17 cellular contexts compared by ENCODE assay signal in genomic region chr4:16195209-16195608, GRCh38. TPM values are rescaled to one million over a fixed set of nuclear protein-coding genes. Genes with fewer than 3 reads are reported as not detected.
DNase-seq lines count a peak whose midpoint lies in the region; ATAC-seq and TF ChIP-seq lines count a peak whose summit lies in the region.
"Had no signal": no experiment of that assay in that cellular context is flagged by ENCODE, and none has a peak within 500 bp of the region (broad histone marks: within the 10 kb centered on the region; RNA-seq: fewer than 3 reads in every experiment).

No MANE protein-coding gene starts in this region.

- peaks cover 7% of the 10 kb centered on the region for H3K36me3 ChIP-seq in cardiac muscle cell
- peaks cover 11% of the 10 kb centered on the region for H3K36me3 ChIP-seq in WERI-Rb-1
- H3K36me3 ChIP-seq in esophagus muscularis mucosa: peaks cover 3 to 11% (median 10%) of the 10 kb centered on the region in 4 donors
- H3K36me3 ChIP-seq: MG63, SJSA1 had no signal

- 79% methylated on average over 1 of the region's 1 CpG for WGBS in esophagus muscularis mucosa

- DNase-seq in cardiac muscle cell (ENCODE audit: low read depth in 1 of 2, low spot score in 1 of 2) (no peak), Right ventricle myocardium superior (no peak), NCI-H2107 (lab: John Stamatoyannopoulos, UW) (peak; percentile 8), WERI-Rb-1 (peak; percentile 43), esophagus muscularis mucosa (ENCODE audit: extremely low spot score) (no peak)
- DNase-seq: Caco-2, DMS53, HFFc6, MG63, NCI-H1092, NCI-H1694 treated with DMSO at 0.1 percent for 48 hours, NCI-H524 had no signal

- ATAC-seq in Right ventricle myocardium superior (ENCODE audit: poor library complexity) (no peak), HG03460 (IDR thresholded peaks at IDR 0.05; ENCODE audit: unreplicated experiment) (no peak), HG03280 (IDR thresholded peaks at IDR 0.05; ENCODE audit: unreplicated experiment) (no peak)

- no peak for TF ChIP-seq POLR2A in esophagus muscularis mucosa (IDR thresholded peaks at IDR 0.05; ENCODE audit: low read depth)

- H3K27ac ChIP-seq in cardiac muscle cell: peak overlapping the region; percentile 60
- peak overlapping the region; percentile 39 for H3K27ac ChIP-seq in WERI-Rb-1
- no peak overlapping the region for H3K27ac ChIP-seq in esophagus muscularis mucosa (replicated peaks in 1 of 4)
- H3K27ac ChIP-seq: C4-2B, RWPE1, SJSA1 had no signal

- TF ChIP-seq CTCF in cardiac muscle cell (IDR thresholded peaks at IDR 0.05; ENCODE audit: low read depth, low read length) (no peak), WERI-Rb-1 (IDR thresholded peaks at IDR 0.05; ENCODE audit: low read depth, low read length) (no peak), esophagus muscularis mucosa (IDR thresholded peaks at IDR 0.05) (no peak)

- H3K27me3 ChIP-seq in cardiac muscle cell (no peaks in the 10 kb centered on the region), WERI-Rb-1 (ENCODE audit: insufficient read depth, low read depth, severe bottlenecking) (no peaks in the 10 kb centered on the region), esophagus muscularis mucosa (no peaks in the 10 kb centered on the region)
- H3K27me3 ChIP-seq: MG63, SJSA1 had no signal

- H3K9me3 ChIP-seq in cardiac muscle cell (ENCODE audit: low read depth) (no peaks in the 10 kb centered on the region), WERI-Rb-1 (ENCODE audit: severe bottlenecking) (no peaks in the 10 kb centered on the region), esophagus muscularis mucosa (no peaks in the 10 kb centered on the region)
- H3K9me3 ChIP-seq: Caco-2, MG63, SJSA1 had no signal

- TF ChIP-seq EP300 in esophagus muscularis mucosa (IDR thresholded peaks at IDR 0.05): no peak

- intact Hi-C loops in Right ventricle myocardium superior (cut with DNase I) (no loop called here), esophagus muscularis mucosa (cut with DNase I) (loop anchor here (5.0 kb wide), 1 partner anchor 168 kb away; no protein-coding TSS in a partner anchor)

- H3K4me3 ChIP-seq in cardiac muscle cell: no peak overlapping the region
- no peak overlapping the region for H3K4me3 ChIP-seq in WERI-Rb-1 (ENCODE audit: low read depth, low read length)
- H3K4me3 ChIP-seq in esophagus muscularis mucosa: no peak overlapping the region
- H3K4me3 ChIP-seq: MG63, SJSA1 had no signal

- peaks cover 29% of the 10 kb centered on the region for H3K4me1 ChIP-seq in cardiac muscle cell (ENCODE audit: low read depth)
- H3K4me1 ChIP-seq in esophagus muscularis mucosa: peaks cover 41 to 65% (median 58%) of the 10 kb centered on the region in 4 donors
- H3K4me1 ChIP-seq: Caco-2 had no signal

RNA-seq across cellular contexts. Expression of gene TAPT1, which starts 31.1 kb away (rescaled TPM):
- total RNA-seq in cardiac muscle cell (7.5 and 9.8 TPM in 2 replicates), Right ventricle myocardium superior (39.5 TPM), esophagus muscularis mucosa (10 to 100 TPM; 18.1 to 27.4 (median 21.6) TPM)
- polyA plus RNA-seq in cardiac muscle cell: 16.9 and 25.7 TPM in 2 replicates

Comparison
In these comparisons a context has a peak if more than half of its experiments do, and no peak if none do; other contexts are left out.
1. DNase-seq: peak in NCI-H2107 (single experiment) and WERI-Rb-1 (single experiment); none in cardiac muscle cell (0 of 2), Right ventricle myocardium superior (single experiment) and esophagus muscularis mucosa (single experiment).
2. H3K27ac ChIP-seq: peak in cardiac muscle cell (single experiment) and WERI-Rb-1 (single experiment); none in esophagus muscularis mucosa (0 of 4).